Comparison of ENCODE assay signal across 10 cellular contexts in the genomic region with DNA sequence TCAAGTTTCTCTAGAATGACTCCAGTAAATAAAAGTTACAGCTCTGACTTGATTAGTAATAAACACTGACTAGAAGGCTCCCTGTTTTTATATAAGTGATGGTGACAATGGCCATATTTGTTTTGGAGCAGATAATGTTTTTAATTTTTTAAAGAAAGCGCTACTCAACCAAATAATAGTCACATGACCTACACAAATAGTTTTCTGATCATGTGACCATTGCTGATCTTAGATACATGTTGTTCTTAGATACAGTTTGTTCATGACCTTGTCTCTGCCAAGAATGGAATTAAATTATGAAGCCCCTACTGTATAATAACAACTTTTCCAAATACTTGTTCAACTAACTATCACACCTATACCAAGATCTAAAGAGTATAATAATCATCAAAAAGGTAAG. TPM values are rescaled to one million over a fixed set of nuclear protein-coding genes. Genes with fewer than 3 reads are reported as not detected.
"Had no signal": no experiment of that assay in that cellular context is flagged by ENCODE, and none has a peak within 500 bp of the region (broad histone marks: within the 10 kb centered on the region; RNA-seq: fewer than 3 reads in every experiment).

No MANE protein-coding gene starts in this region.

- H3K4me3 Mint-ChIP-seq: HFFc6 had no signal

- DNase-seq: GOT3, H7, HFFc6, KBM-7 had no signal

- H3K9me3 ChIP-seq: HAP-1 had no signal

- H3K4me3 ChIP-seq: HAP-1 had no signal

- FAIRE-seq: HTR-8/SVneo had no signal

- H3K4me1 ChIP-seq: HAP-1 had no signal

- H3K27ac Mint-ChIP-seq: HFFc6 had no signal

- H3K36me3 ChIP-seq: HAP-1 had no signal

- ATAC-seq: HCT116 had no signal

- H3K9ac ChIP-seq: KMS-11 had no signal

- H3K27ac ChIP-seq: KMS-11 had no signal

- H3K4me2 ChIP-seq: KMS-11 had no signal

RNA-seq across cellular contexts. Expression of gene CLDN8, which starts 22.3 kb away (rescaled TPM):
- total RNA-seq: H4, H7, HFFc6, HT-29 had no signal

RNA-seq across cellular contexts. Expression of gene KRTAP24-1, which starts 44.6 kb away (rescaled TPM):
- total RNA-seq: H4, H7, HFFc6, HT-29 had no signal

RNA-seq across cellular contexts. Expression of gene KRTAP25-1, which starts 51.1 kb away (rescaled TPM):
- total RNA-seq: H4, H7, HFFc6, HT-29 had no signal
